ENCODE assay signal across 8 cellular contexts in genomic region chrX:103254171-103254824, GRCh38. TPM values are rescaled to one million over a fixed set of nuclear protein-coding genes. Genes with fewer than 3 reads are reported as not detected.
DNase-seq lines count a peak whose midpoint lies in the region; ATAC-seq and TF ChIP-seq lines count a peak whose summit lies in the region.

No MANE protein-coding gene starts in this region.

- H3K4me1 Mint-ChIP-seq in effector memory CD8-positive, alpha-beta T cell (ENCODE audit: low read depth in 2 of 2), result peaks cover 13 to 17% of the 10 kb centered on the region in 2 donors
- H3K4me1 Mint-ChIP-seq in stimulated activated effector memory CD8-positive, alpha-beta T cell treated with anti-CD3 and anti-CD28 coated beads, Interleukin-12 subunit alpha, Interleukin-12 subunit beta, amount 100 ng/mL, for 72 hours, result peaks cover 19% of the 10 kb centered on the region

- peaks cover 10% of the 10 kb centered on the region for H3K27me3 ChIP-seq in WERI-Rb-1 (ENCODE audit: insufficient read depth, low read depth, severe bottlenecking)

- ATAC-seq in GM21526 (IDR thresholded peaks at IDR 0.05; ENCODE audit: low FRiP score, unreplicated experiment), result peak; percentile 57
- peak; percentile 45 for ATAC-seq in effector memory CD8-positive, alpha-beta T cell (replicated peaks)
- ATAC-seq in stimulated activated effector memory CD8-positive, alpha-beta T cell treated with anti-CD3 and anti-CD28 coated beads, Interleukin-12 subunit alpha, Interleukin-12 subunit beta, amount 100 ng/mL, for 72 hours, result peak; percentile 58

- no peaks in the 10 kb centered on the region for H3K27me3 Mint-ChIP-seq in effector memory CD8-positive, alpha-beta T cell

- no peaks in the 10 kb centered on the region for H3K9me3 Mint-ChIP-seq in effector memory CD8-positive, alpha-beta T cell
- no peaks in the 10 kb centered on the region for H3K9me3 Mint-ChIP-seq in stimulated activated effector memory CD8-positive, alpha-beta T cell treated with anti-CD3 and anti-CD28 coated beads, Interleukin-12 subunit alpha, Interleukin-12 subunit beta, amount 100 ng/mL, for 72 hours

- DNase-seq in DMS53 treated with DMSO at 0.1 percent for 48 hours (lab: John Stamatoyannopoulos, UW; ENCODE audit: unreplicated experiment), result peak; percentile 4
- DNase-seq in LNCaP clone FGC (ENCODE audit: low read depth), result peak; percentile 32
- peak; percentile 73 for DNase-seq in WERI-Rb-1
- peak in 1 of 3 experiments; percentile 1 for DNase-seq in effector memory CD8-positive, alpha-beta T cell
- DNase-seq in lung microvascular endothelial cell (ENCODE audit: low read depth in 2 of 2), result peak; percentile 21 to 23
- DNase-seq in stimulated activated effector memory CD8-positive, alpha-beta T cell treated with anti-CD3 and anti-CD28 coated beads, Interleukin-12 subunit alpha, Interleukin-12 subunit beta, amount 100 ng/mL, for 72 hours (ENCODE audit: low spot score in 2 of 2), result peak in 1 of 2 donors; percentile 57
- no peak for DNase-seq in LoVo (ENCODE audit: low spot score)

- TF ChIP-seq CTCF in LNCaP clone FGC (IDR thresholded peaks at IDR 0.05; ENCODE audit: control insufficient read depth, extremely low read depth, insufficient read depth) (no peak), WERI-Rb-1 (IDR thresholded peaks at IDR 0.05; ENCODE audit: low read depth, low read length) (no peak)

- H3K27ac Mint-ChIP-seq in effector memory CD8-positive, alpha-beta T cell, result peak overlapping the region; percentile 96 to 97
- peak overlapping the region; percentile 94 for H3K27ac Mint-ChIP-seq in stimulated activated effector memory CD8-positive, alpha-beta T cell treated with anti-CD3 and anti-CD28 coated beads, Interleukin-12 subunit alpha, Interleukin-12 subunit beta, amount 100 ng/mL, for 72 hours

- H3K4me3 ChIP-seq in LNCaP clone FGC (ENCODE audit: low read depth, low read length), result peak overlapping the region; percentile 88
- peak overlapping the region; percentile 55 for H3K4me3 ChIP-seq in WERI-Rb-1 (ENCODE audit: low read depth, low read length)

- H3K4me3 Mint-ChIP-seq in effector memory CD8-positive, alpha-beta T cell, result peak overlapping the region; percentile 97 to 98
- peak overlapping the region; percentile 93 for H3K4me3 Mint-ChIP-seq in stimulated activated effector memory CD8-positive, alpha-beta T cell treated with anti-CD3 and anti-CD28 coated beads, Interleukin-12 subunit alpha, Interleukin-12 subunit beta, amount 100 ng/mL, for 72 hours

- peak overlapping the region; percentile 67 for H3K27ac ChIP-seq in WERI-Rb-1

- H3K36me3 ChIP-seq in WERI-Rb-1, result no peaks in the 10 kb centered on the region; the same call in 1 of the 2 replicates

- no peaks in the 10 kb centered on the region for H3K9me3 ChIP-seq in WERI-Rb-1 (ENCODE audit: severe bottlenecking)

- H3K36me3 Mint-ChIP-seq in effector memory CD8-positive, alpha-beta T cell (ENCODE audit: insufficient read depth), result peaks cover 4% of the 10 kb centered on the region
- H3K36me3 Mint-ChIP-seq in stimulated activated effector memory CD8-positive, alpha-beta T cell treated with anti-CD3 and anti-CD28 coated beads, Interleukin-12 subunit alpha, Interleukin-12 subunit beta, amount 100 ng/mL, for 72 hours, result peaks cover 6% of the 10 kb centered on the region

RNA-seq across cellular contexts. Expression of gene TCEAL8, which starts 0.7 kb away (rescaled TPM):
- total RNA-seq in lung microvascular endothelial cell, result 56.3 and 60.8 TPM in 2 replicates

RNA-seq across cellular contexts. Expression of gene TCEAL5, which starts 22.3 kb away (rescaled TPM):
- total RNA-seq in lung microvascular endothelial cell, result not detected in 2 replicates

RNA-seq across cellular contexts. Expression of gene BEX4, which starts 39.4 kb away (rescaled TPM):
- total RNA-seq in lung microvascular endothelial cell, result 18.5 and 25.2 TPM in 2 replicates

RNA-seq across cellular contexts. Expression of gene BEX2, which starts 56.5 kb away (rescaled TPM):
- total RNA-seq in lung microvascular endothelial cell, result 0.65 and 0.79 TPM in 2 replicates
